1 cellular context compared by ENCODE assay signal in the genomic region with DNA sequence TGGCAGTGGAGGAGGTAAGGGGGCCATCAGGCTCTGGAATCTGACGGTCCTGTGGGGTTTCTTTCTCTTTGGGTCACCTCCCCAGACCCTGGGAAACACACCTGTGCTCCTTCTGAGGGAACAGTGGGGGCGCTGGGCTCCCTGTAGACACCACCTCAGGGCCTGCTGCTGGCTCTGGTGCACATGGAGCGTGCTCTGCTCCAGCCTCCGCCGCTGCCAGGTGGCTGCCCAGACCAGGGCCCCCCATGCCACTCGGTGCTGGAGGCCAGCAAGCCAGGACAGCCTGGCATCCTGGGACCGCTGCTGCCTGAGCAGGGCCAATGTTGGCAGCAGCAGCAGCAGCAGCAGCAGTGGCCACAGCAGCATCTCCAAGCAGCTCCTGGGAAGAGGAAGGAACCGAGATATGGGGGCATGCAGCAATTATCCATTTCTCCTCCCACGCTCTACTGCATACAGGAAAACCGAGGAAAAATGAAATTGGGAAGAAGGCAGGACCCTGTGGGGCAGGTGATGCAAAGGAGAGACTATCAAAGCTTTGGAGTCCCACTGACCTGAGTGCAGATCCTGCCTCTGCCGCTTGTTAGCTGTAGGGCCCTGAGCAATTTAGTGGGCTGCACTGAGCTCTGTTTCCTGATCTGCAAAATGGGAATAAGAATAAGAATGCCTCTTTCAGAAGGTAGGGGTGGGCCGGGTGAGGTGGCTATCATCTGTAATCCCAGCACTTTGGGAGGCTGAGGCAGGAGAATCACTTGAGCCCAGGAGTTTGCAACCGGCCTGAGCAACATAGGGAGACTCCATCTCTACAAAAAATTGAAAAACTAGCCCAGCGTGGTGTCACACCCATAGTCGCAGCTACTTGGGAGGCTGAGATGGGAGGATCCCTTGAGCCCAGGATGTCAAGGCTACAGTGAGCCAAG.
TF ChIP-seq lines count a peak whose summit lies in the region.

No MANE protein-coding gene starts in this region.

TF ChIP-seq in HCT116, 20 proteins besides CTCF, POLR2A, EP300 and RAD21 (continued from another document):
- TF ChIP-seq REST (IDR thresholded peaks at IDR 0.05; ENCODE audit: low read depth) = no peak
- TF ChIP-seq SP1 (IDR thresholded peaks at IDR 0.05; ENCODE audit: low read depth) = no peak
- no peak for TF ChIP-seq ZBTB33 (IDR thresholded peaks at IDR 0.05; ENCODE audit: extremely low read depth, insufficient replicate concordance, low read length)
- no peak for TF ChIP-seq SIN3A (IDR thresholded peaks at IDR 0.05; ENCODE audit: low read depth)
- no peak for TF ChIP-seq POLR2AphosphoS5 (IDR thresholded peaks at IDR 0.05; ENCODE audit: low read depth, low read length)
- no peak for TF ChIP-seq JUND (IDR thresholded peaks at IDR 0.05)
- TF ChIP-seq CBX3 (IDR thresholded peaks at IDR 0.05; ENCODE audit: low read depth) = no peak
- TF ChIP-seq FOSL1 (IDR thresholded peaks at IDR 0.05; ENCODE audit: low read depth) = no peak
- no peak for TF ChIP-seq TCF7L2 (IDR thresholded peaks at IDR 0.05; ENCODE audit: borderline replicate concordance, extremely low read depth, insufficient read depth, insufficient read length)
- TF ChIP-seq, protein P1, sequence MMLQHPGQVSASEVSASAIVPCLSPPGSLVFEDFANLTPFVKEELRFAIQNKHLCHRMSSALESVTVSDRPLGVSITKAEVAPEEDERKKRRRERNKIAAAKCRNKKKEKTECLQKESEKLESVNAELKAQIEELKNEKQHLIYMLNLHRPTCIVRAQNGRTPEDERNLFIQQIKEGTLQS (IDR thresholded peaks at IDR 0.05) = no peak
- TF ChIP-seq EZH2 (IDR thresholded peaks at IDR 0.05) = no peak
